In genomic region chr3:152622813-152623167, GRCh38 we compare ENCODE assay signal across 17 cellular contexts.
"Had no signal": no experiment of that assay in that cellular context is flagged by ENCODE, and none has a peak within 500 bp of the region (broad histone marks: within the 10 kb centered on the region; RNA-seq: fewer than 3 reads in every experiment).

No MANE protein-coding gene starts in this region.

- H3K36me3 ChIP-seq: gastroesophageal sphincter, heart right ventricle, stomach, thoracic aorta had no signal

- DNase-seq: activated CD4-positive, alpha-beta memory T cell treated with anti-CD3 and anti-CD28 coated beads, Interleukin-2, amount 10 ng/mL, durations not matched to agents 7 days and 5 days; activated CD4-positive, alpha-beta T cell treated with anti-CD3 and anti-CD28 coated beads for 4 hours; activated naive CD4-positive, alpha-beta T cell treated with anti-CD3 and anti-CD28 coated beads, Interleukin-2, amount 50 U/mL, for 16 hours; activated T-cell treated with anti-CD3 and anti-CD28 coated beads, Interleukin-2, amount 50 U/mL, for 24 hours; heart right ventricle; left cardiac atrium; mucosa of descending colon; naive thymus-derived CD4-positive, alpha-beta T cell; stimulated activated CD4-positive, alpha-beta T cell treated with anti-CD3 and anti-CD28 coated beads, Interleukin-12 subunit alpha, Interleukin-12 subunit beta, amount 100 ng/mL, for 4 hours; stimulated activated CD4-positive, alpha-beta T cell treated with anti-CD3 and anti-CD28 coated beads, Interleukin-2, amount 100 ng/mL, for 24 hours; stomach; T-helper 17 cell had no signal

- H3K27ac ChIP-seq: coronary artery, parathyroid adenoma, stomach, thoracic aorta had no signal

- H3K27me3 ChIP-seq: gastroesophageal sphincter, heart right ventricle, stomach had no signal

- H3K9me3 ChIP-seq: gastroesophageal sphincter, heart right ventricle, mucosa of descending colon, stomach, thoracic aorta had no signal

- ATAC-seq: gastroesophageal sphincter; mucosa of descending colon; naive thymus-derived CD4-positive, alpha-beta T cell; T-helper 17 cell; WTC11 had no signal

- H3K4me3 ChIP-seq: coronary artery, gastroesophageal sphincter, heart right ventricle, mucosa of descending colon, stomach, thoracic aorta had no signal

- H3K4me1 ChIP-seq: parathyroid adenoma, stomach had no signal
